1 cellular context compared by ENCODE assay signal in genomic region chr6:12297363-12298016, GRCh38.
TF ChIP-seq lines count a peak whose summit lies in the region.

No MANE protein-coding gene starts in this region.

TF ChIP-seq in IMR-90, 13 proteins besides CTCF, POLR2A, EP300 and RAD21:
- TF ChIP-seq SMC3 (IDR thresholded peaks at IDR 0.05; ENCODE audit: low read depth, low read length) (no peak), NFE2L2 (IDR thresholded peaks at IDR 0.05; ENCODE audit: low read depth, low read length) (no peak), CEBPB (IDR thresholded peaks at IDR 0.05; ENCODE audit: low read depth, low read length) (no peak), USF2 (IDR thresholded peaks at IDR 0.05; ENCODE audit: low read depth, low read length) (no peak), MAZ (IDR thresholded peaks at IDR 0.05; ENCODE audit: borderline replicate concordance, low read depth, low read length) (no peak), MAFK (IDR thresholded peaks at IDR 0.05; ENCODE audit: low read depth, low read length) (no peak), MXI1 (IDR thresholded peaks at IDR 0.05; ENCODE audit: borderline replicate concordance, low read depth, low read length) (no peak), FOS (IDR thresholded peaks at IDR 0.05; ENCODE audit: low read depth, low read length) (no peak), RFX5 (IDR thresholded peaks at IDR 0.05; ENCODE audit: low read depth, low read length) (no peak), RCOR1 (IDR thresholded peaks at IDR 0.05; ENCODE audit: insufficient replicate concordance, low read length) (no peak), CHD1 (IDR thresholded peaks at IDR 0.05; ENCODE audit: low read depth, low read length) (no peak), ELK1 (IDR thresholded peaks at IDR 0.05; ENCODE audit: borderline replicate concordance, low read depth, low read length) (no peak), BHLHE40 (IDR thresholded peaks at IDR 0.05; ENCODE audit: low read depth, low read length) (no peak)
